8 cellular contexts compared by ENCODE assay signal in the genomic region with DNA sequence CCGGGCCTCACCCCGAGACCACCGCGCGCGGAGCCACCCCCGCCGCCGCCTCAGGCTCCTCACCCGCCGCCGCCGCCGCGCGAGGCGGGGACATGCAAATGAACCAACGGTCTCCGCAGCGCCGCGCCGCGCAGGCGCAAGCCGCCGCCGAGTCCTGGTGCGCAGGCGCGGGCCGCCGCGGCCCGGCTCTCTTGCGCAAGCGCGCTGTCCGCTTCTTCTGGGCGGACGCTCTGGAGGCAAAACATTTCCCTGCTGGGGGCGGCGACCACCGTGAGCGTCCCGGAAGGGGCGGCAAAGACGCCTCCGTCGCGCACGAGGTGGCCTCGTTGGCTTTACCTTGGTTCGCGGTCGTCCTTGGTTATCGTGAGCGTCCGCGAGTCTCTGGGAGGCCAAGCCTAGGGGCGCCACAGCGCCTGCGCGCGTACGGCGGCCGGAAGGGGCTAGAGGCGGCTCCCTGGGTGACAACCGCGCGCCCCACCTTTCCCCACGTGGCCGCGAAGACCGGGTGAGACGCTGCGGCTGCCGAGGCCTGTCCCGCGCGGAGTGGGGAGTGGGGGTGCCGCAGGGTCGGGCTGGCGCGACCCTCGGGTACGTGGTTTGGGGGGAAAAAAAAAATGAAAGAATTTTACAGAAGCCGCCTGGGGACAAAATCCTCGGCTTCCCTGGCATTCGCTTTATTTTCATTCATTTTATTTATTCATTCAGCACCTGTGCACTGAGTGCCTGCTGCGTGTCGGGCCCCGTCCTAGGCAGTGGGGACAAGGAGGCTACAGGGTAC. TPM values are rescaled to one million over a fixed set of nuclear protein-coding genes. Genes with fewer than 3 reads are reported as not detected.
DNase-seq lines count a peak whose midpoint lies in the region; ATAC-seq, FAIRE-seq and TF ChIP-seq lines count a peak whose summit lies in the region.

A gene (plus strand): TSS at position 178 of the 778 bp plus-strand sequence. CDS start 607 bp downstream, outside the sequence.
A gene (minus strand): TSS at position 92 of the 778 bp plus-strand sequence. CDS start 2,446 bp downstream, outside the sequence.

- H3K36me3 Mint-ChIP-seq in dendritic cell treated with granulocyte-macrophage colony-stimulating factor and Interleukin-4, amounts not matched to agents 40 ng/mL and 50 ng/mL, for 4 days (ENCODE audit: low read depth): peaks cover 40% of the 10 kb centered on the region

- H3K9ac ChIP-seq in BLaER1 treated with 17β-estradiol and CSF1 and Interleukin-3, amounts not matched to agents 10 nM and 100 nM: peak within 1 kb of the TSS; percentile 96 to 100 (median 98)
- H3K9ac ChIP-seq in HepG2 (ENCODE audit: insufficient read depth, low read depth, low read length): peak within 1 kb of the TSS; percentile 94

- peak within 1 kb of the TSS; percentile 82 to 100 (median 95) for H3K4me3 ChIP-seq in BLaER1 treated with 17β-estradiol and CSF1 and Interleukin-3, amounts not matched to agents 10 nM and 100 nM
- H3K4me3 ChIP-seq in HepG2 (replicated peaks in 1 of 3; ENCODE audit: insufficient read depth in 1 of 3, low read depth in 2 of 3, low read length in 3 of 3): peak within 1 kb of the TSS; percentile 91 to 98 (median 93)

- H3K4me1 Mint-ChIP-seq in dendritic cell treated with granulocyte-macrophage colony-stimulating factor and Interleukin-4, amounts not matched to agents 40 ng/mL and 50 ng/mL, for 4 days (ENCODE audit: low read depth): peaks cover 31% of the 10 kb centered on the region

- BruUV-seq in HepG2 (replicated peaks; lab: Mats Ljungman, UMichigan): no TSS peak

- peak within 1 kb of the TSS; percentile 63 for H2AFZ ChIP-seq in HepG2 (ENCODE audit: low read length)

- H3K4me3 Mint-ChIP-seq in dendritic cell treated with granulocyte-macrophage colony-stimulating factor and Interleukin-4, amounts not matched to agents 40 ng/mL and 50 ng/mL, for 4 days: peak within 1 kb of the TSS; percentile 80

- H3K27ac Mint-ChIP-seq in dendritic cell treated with granulocyte-macrophage colony-stimulating factor and Interleukin-4, amounts not matched to agents 40 ng/mL and 50 ng/mL, for 4 days: peak within 1 kb of the TSS; percentile 78

- peak within 1 kb of the TSS; percentile 81 to 99 (median 94) for H3K4me2 ChIP-seq in BLaER1 treated with 17β-estradiol and CSF1 and Interleukin-3, amounts not matched to agents 10 nM and 100 nM
- peak within 1 kb of the TSS; percentile 95 for H3K4me2 ChIP-seq in HepG2 (ENCODE audit: low read depth, low read length)

- no peak for FAIRE-seq in HepG2 (lab: Jason Lieb, UNC)

- TF ChIP-seq CTCF in HepG2 (CRISPR knock-in tag; IDR thresholded peaks at IDR 0.05): peak; percentile 30

- under 1% methylated on average over 33 of the region's 94 CpGs for WGBS in HepG2 (ENCODE audit: low lambda C conversion rate)

- H3K4me1 ChIP-seq in BLaER1 treated with 17β-estradiol and CSF1 and Interleukin-3, amounts not matched to agents 10 nM and 100 nM: peaks cover 33 to 48% (median 43%) of the 10 kb centered on the region in 10 experiments
- H3K4me1 ChIP-seq in HepG2 (ENCODE audit: insufficient read depth, low read length): peaks cover 41% of the 10 kb centered on the region

- peak; percentile 73 to 74 for TF ChIP-seq POLR2A in HepG2 (IDR thresholded peaks at IDR 0.05; ENCODE audit: insufficient read depth in 1 of 2, low read depth in 2 of 2, low read length in 2 of 2)

- CTCF ChIA-PET in HepG2 (lab: Yijun Ruan, JAX; ENCODE audit: low intra/inter-chr PET ratio, low total read pairs): no interaction called here

- DNase-seq in NCI-H748 (lab: John Stamatoyannopoulos, UW; ENCODE audit: unreplicated experiment) (peak; percentile 85), HepG2 (ENCODE audit: low spot score) (peak; percentile 74)
- DNase-seq in activated CD4-positive, alpha-beta T cell treated with anti-CD3 and anti-CD28 coated beads, Interleukin-2, amount 50 U/mL, for 24 hours (ENCODE audit: low read depth in 1 of 2, low spot score in 1 of 2): peak; percentile 84 to 85
- peak; percentile 81 for DNase-seq in stimulated activated CD4-positive, alpha-beta T cell treated with anti-CD3 and anti-CD28 coated beads, Interleukin-2, amount 100 ng/mL, for 4 hours (ENCODE audit: low read depth)

- POLR2A ChIA-PET in HepG2 (lab: Yijun Ruan, JAX): no interaction called here

- peaks cover 7 to 25% (median 17%) of the 10 kb centered on the region in 11 experiments; a peak in 21 of 22 replicates for H3K9me3 ChIP-seq in BLaER1 treated with 17β-estradiol and CSF1 and Interleukin-3, amounts not matched to agents 10 nM and 100 nM (replicated peaks in 1 of 11)
- no peaks in the 10 kb centered on the region for H3K9me3 ChIP-seq in HepG2 (ENCODE audit: low read length)

- no peaks in the 10 kb centered on the region for H3K27me3 Mint-ChIP-seq in dendritic cell treated with granulocyte-macrophage colony-stimulating factor and Interleukin-4, amounts not matched to agents 40 ng/mL and 50 ng/mL, for 4 days

- peaks cover 21 to 80% (median 63%) of the 10 kb centered on the region in 11 experiments; a peak in 21 of 22 replicates for H4K20me1 ChIP-seq in BLaER1 treated with 17β-estradiol and CSF1 and Interleukin-3, amounts not matched to agents 10 nM and 100 nM
- peaks cover 7% of the 10 kb centered on the region; the same call in 1 of the 2 replicates for H4K20me1 ChIP-seq in HepG2 (ENCODE audit: insufficient read depth, low read length)

- H3K36me3 ChIP-seq in BLaER1 treated with 17β-estradiol and CSF1 and Interleukin-3, amounts not matched to agents 10 nM and 100 nM: peaks cover 40 to 70% (median 63%) of the 10 kb centered on the region in 11 experiments
- H3K36me3 ChIP-seq in HepG2 (replicated peaks in 1 of 2; ENCODE audit: control insufficient read depth in 1 of 2, insufficient read depth in 2 of 2, low read length in 2 of 2): peaks cover 6 to 25% of the 10 kb centered on the region in 2 experiments

- TF ChIP-seq RAD21 in HepG2 (CRISPR knock-in tag; IDR thresholded peaks at IDR 0.05): peak; percentile 28

- peaks cover 47% of the 10 kb centered on the region for H3K79me2 ChIP-seq in HepG2 (ENCODE audit: insufficient read depth, low read length)

- in situ Hi-C loops in HepG2 (cut with HindIII; ENCODE audit: extremely low pct_ligation_motif_present, low pct_unique_long_range_greater_than_20kb): no loop called here

- H3K27ac ChIP-seq in BLaER1 treated with 17β-estradiol and CSF1 and Interleukin-3, amounts not matched to agents 10 nM and 100 nM: peak within 1 kb of the TSS; percentile 90 to 100 (median 98)
- H3K27ac ChIP-seq in HepG2 (ENCODE audit: extremely low read length, insufficient read depth, low read length): peak within 1 kb of the TSS; percentile 98

- no peaks in the 10 kb centered on the region for H3K27me3 ChIP-seq in BLaER1 treated with 17β-estradiol and CSF1 and Interleukin-3, amounts not matched to agents 10 nM and 100 nM
- no peaks in the 10 kb centered on the region; a peak in 1 of 5 replicates for H3K27me3 ChIP-seq in HepG2 (ENCODE audit: control insufficient read depth in 1 of 2, insufficient read depth in 2 of 2, low read length in 2 of 2)

- TF ChIP-seq EP300 in HepG2 (IDR thresholded peaks at IDR 0.05; ENCODE audit: low read depth in 2 of 2, low read length in 2 of 2) (no peak), HepG2 (CRISPR knock-in tag; IDR thresholded peaks at IDR 0.05; ENCODE audit: borderline replicate concordance) (peak; percentile 39)

- peak; percentile 63 for ATAC-seq in GM19351 (IDR thresholded peaks at IDR 0.05; ENCODE audit: unreplicated experiment)
- peak; percentile 67 for ATAC-seq in HG03520 (IDR thresholded peaks at IDR 0.05; ENCODE audit: unreplicated experiment)
- ATAC-seq in HepG2: peak; percentile 86

- intact Hi-C loops in dendritic cell treated with granulocyte-macrophage colony-stimulating factor and Interleukin-4, amounts not matched to agents 40 ng/mL and 50 ng/mL, for 4 days (cut with micrococcal nuclease): loop anchor here (1.0 kb wide), 2 partner anchors 30 to 105 kb away; a partner anchor contains a TSS
- intact Hi-C loops in HepG2 (cut with micrococcal nuclease; ENCODE audit: unreplicated experiment): loop anchor here (2.0 kb wide), 1 partner anchor 29 kb away; a partner anchor contains a TSS

- no peaks in the 10 kb centered on the region for H3K9me3 Mint-ChIP-seq in dendritic cell treated with granulocyte-macrophage colony-stimulating factor and Interleukin-4, amounts not matched to agents 40 ng/mL and 50 ng/mL, for 4 days

RNA-seq across cellular contexts. Expression of the first gene that starts in this region (rescaled TPM):
- total RNA-seq in HepG2 (2016; rRNA removed; fragmentation: Illumina TruSeq; extraction: Trizol): 36.8 and 42.7 TPM in 2 replicates
- 11.2 and 13.0 TPM in 2 replicates for total RNA-seq in HepG2 (2016; cell fraction: cytosol; rRNA removed; fragmentation: Illumina TruSeq; extraction: Trizol; ENCODE audit: low read depth)
- total RNA-seq in HepG2 (2016; cell fraction: insoluble cytoplasmic fraction; rRNA removed; fragmentation: Illumina TruSeq; extraction: Trizol): 37.7 and 38.3 TPM in 2 replicates
- 20.4 and 23.6 TPM in 2 replicates for total RNA-seq in HepG2 (2016; cell fraction: membrane; rRNA removed; fragmentation: Illumina TruSeq; extraction: Trizol)
- 17.5 and 23.9 TPM in 2 replicates for total RNA-seq in HepG2 (2016; cell fraction: nucleus; rRNA removed; fragmentation: Illumina TruSeq; extraction: Trizol)
- 16.2 and 24.6 TPM in 2 replicates for polyA plus RNA-seq in HepG2 (2011; rRNA removed)
- polyA plus RNA-seq in HepG2 (2011; cell fraction: cytosol; rRNA removed): 16.9 and 25.0 TPM in 2 replicates
- 44.8 and 46.0 TPM in 2 replicates for polyA plus RNA-seq in HepG2 (2011; cell fraction: nucleus; rRNA removed)
- polyA plus RNA-seq in HepG2 (2012): 14.8 and 16.9 TPM in 2 replicates
- polyA plus RNA-seq in HepG2 (2016; cell fraction: cytosol; fragmentation: Illumina TruSeq; extraction: Trizol; ENCODE audit: low read depth): 10.0 and 10.8 TPM in 2 replicates
- polyA plus RNA-seq in HepG2 (2016; cell fraction: insoluble cytoplasmic fraction; fragmentation: Illumina TruSeq; extraction: Trizol; ENCODE audit: low read depth): 33.4 and 39.5 TPM in 2 replicates
- polyA plus RNA-seq in HepG2 (2016; cell fraction: membrane; fragmentation: Illumina TruSeq; extraction: Trizol; ENCODE audit: low read depth): 14.7 and 16.1 TPM in 2 replicates
- polyA plus RNA-seq in HepG2 (2016; cell fraction: nucleus; fragmentation: Illumina TruSeq; extraction: Trizol; ENCODE audit: insufficient read depth, low read depth): 37.5 and 39.9 TPM in 2 replicates
- polyA minus RNA-seq in HepG2 (2011; rRNA and poly(A)+ RNA removed; ENCODE audit: low replicate concordance): 71.3 and 80.9 TPM in 2 replicates
- 18.4 and 19.4 TPM in 2 replicates for polyA minus RNA-seq in HepG2 (2011; cell fraction: cytosol; rRNA and poly(A)+ RNA removed)
- 14.0 and 15.2 TPM in 2 replicates for polyA minus RNA-seq in HepG2 (2011; cell fraction: nucleus; rRNA and poly(A)+ RNA removed)

RNA-seq across cellular contexts. Expression of the second gene that starts in this region (rescaled TPM):
- 32.3 and 40.6 TPM in 2 replicates for total RNA-seq in HepG2 (2016; rRNA removed; fragmentation: Illumina TruSeq; extraction: Trizol)
- 8.1 and 8.7 TPM in 2 replicates for total RNA-seq in HepG2 (2016; cell fraction: cytosol; rRNA removed; fragmentation: Illumina TruSeq; extraction: Trizol; ENCODE audit: low read depth)
- 29.8 and 39.5 TPM in 2 replicates for total RNA-seq in HepG2 (2016; cell fraction: insoluble cytoplasmic fraction; rRNA removed; fragmentation: Illumina TruSeq; extraction: Trizol)
- total RNA-seq in HepG2 (2016; cell fraction: membrane; rRNA removed; fragmentation: Illumina TruSeq; extraction: Trizol): 16.1 and 16.4 TPM in 2 replicates
- 43.7 and 52.4 TPM in 2 replicates for total RNA-seq in HepG2 (2016; cell fraction: nucleus; rRNA removed; fragmentation: Illumina TruSeq; extraction: Trizol)
- polyA plus RNA-seq in HepG2 (2011; rRNA removed): 57.7 and 63.4 TPM in 2 replicates
- polyA plus RNA-seq in HepG2 (2011; cell fraction: cytosol; rRNA removed): 18.7 and 22.9 TPM in 2 replicates
- 189 and 204 TPM in 2 replicates for polyA plus RNA-seq in HepG2 (2011; cell fraction: nucleus; rRNA removed)
- 38.0 and 52.7 TPM in 2 replicates for polyA plus RNA-seq in HepG2 (2012)
- 3.7 and 4.4 TPM in 2 replicates for polyA plus RNA-seq in HepG2 (2016; cell fraction: cytosol; fragmentation: Illumina TruSeq; extraction: Trizol; ENCODE audit: low read depth)
- polyA plus RNA-seq in HepG2 (2016; cell fraction: insoluble cytoplasmic fraction; fragmentation: Illumina TruSeq; extraction: Trizol; ENCODE audit: low read depth): 29.6 and 32.8 TPM in 2 replicates
- polyA plus RNA-seq in HepG2 (2016; cell fraction: membrane; fragmentation: Illumina TruSeq; extraction: Trizol; ENCODE audit: low read depth): 7.8 and 9.8 TPM in 2 replicates
- 163 and 186 TPM in 2 replicates for polyA plus RNA-seq in HepG2 (2016; cell fraction: nucleus; fragmentation: Illumina TruSeq; extraction: Trizol; ENCODE audit: insufficient read depth, low read depth)
- 19.2 and 29.3 TPM in 2 replicates for polyA minus RNA-seq in HepG2 (2011; rRNA and poly(A)+ RNA removed; ENCODE audit: low replicate concordance)
- 10.2 and 13.3 TPM in 2 replicates for polyA minus RNA-seq in HepG2 (2011; cell fraction: cytosol; rRNA and poly(A)+ RNA removed)
- 62.1 and 68.9 TPM in 2 replicates for polyA minus RNA-seq in HepG2 (2011; cell fraction: nucleus; rRNA and poly(A)+ RNA removed)

Comparison
In these comparisons a context has a peak if more than half of its experiments do, and no peak if none do; other contexts are left out.
1. Peak in every context shown above with its lines: DNase-seq, ATAC-seq, H3K4me3 ChIP-seq and H3K27ac ChIP-seq.